ENCODE assay signal across 2 cellular contexts in genomic region chr16:27464663-27465482, GRCh38.
TF ChIP-seq lines count a peak whose summit lies in the region.

No MANE protein-coding gene starts in this region.

TF ChIP-seq in GM23338, 12 proteins besides CTCF, POLR2A, EP300 and RAD21:
- TF ChIP-seq ZNF331 (CRISPR knock-in tag; IDR thresholded peaks at IDR 0.05; ENCODE audit: low read depth): no peak
- TF ChIP-seq ZNF462 (CRISPR knock-in tag; IDR thresholded peaks at IDR 0.05): no peak
- no peak for TF ChIP-seq POLR2AphosphoS5 (IDR thresholded peaks at IDR 0.05; ENCODE audit: low read depth)
- TF ChIP-seq EZH2phosphoT487 (IDR thresholded peaks at IDR 0.05; ENCODE audit: unreplicated experiment): no peak
- no peak for TF ChIP-seq NANOG (IDR thresholded peaks at IDR 0.05; ENCODE audit: borderline replicate concordance)
- TF ChIP-seq CREB1 (CRISPR knock-in tag; IDR thresholded peaks at IDR 0.05; ENCODE audit: low read depth): no peak
- no peak for TF ChIP-seq ZNF114 (CRISPR knock-in tag; IDR thresholded peaks at IDR 0.05)
- no peak for TF ChIP-seq EZH2 (IDR thresholded peaks at IDR 0.05; ENCODE audit: low read depth, unreplicated experiment)
- TF ChIP-seq JUNB (IDR thresholded peaks at IDR 0.05; ENCODE audit: unreplicated experiment): no peak

TF ChIP-seq in K562, 482 proteins besides CTCF, POLR2A, EP300 and RAD21:
- TF ChIP-seq POLR2G (IDR thresholded peaks at IDR 0.05; ENCODE audit: low read depth, low read length) (0 out of 2 replicates have a peak, but pooled peaks have one; percentile 29), FOXK2 (conservative IDR thresholded peaks at IDR 0.05 in 1 of 2, IDR thresholded peaks at IDR 0.05 in 1 of 2; ENCODE audit: low read depth in 2 of 2) (no peak)
